Comparison of ENCODE assay signal across 26 cellular contexts in genomic region chr7:28123752-28124151, GRCh38. TPM values are rescaled to one million over a fixed set of nuclear protein-coding genes. Genes with fewer than 3 reads are reported as not detected.
DNase-seq lines count a peak whose midpoint lies in the region; ATAC-seq lines count a peak whose summit lies in the region.
"Had no signal": no experiment of that assay in that cellular context is flagged by ENCODE, and none has a peak within 500 bp of the region (broad histone marks: within the 10 kb centered on the region; RNA-seq: fewer than 3 reads in every experiment).

No MANE protein-coding gene starts in this region.

- peaks cover 82% of the 10 kb centered on the region for H3K4me1 Mint-ChIP-seq in central memory CD8-positive, alpha-beta T cell
- H3K4me1 Mint-ChIP-seq in stimulated activated memory B cell treated with anti-CD40 and anti-IgM and Interleukin-4, amounts not matched to agents 10 μg/mL and 1 μg/mL and 100 μg/mL, for 72 hours = peaks cover 95% of the 10 kb centered on the region

- peaks cover 0 to 14% of the 10 kb centered on the region in 2 donors for H3K9me3 Mint-ChIP-seq in activated naive CD4-positive, alpha-beta T cell treated with anti-CD3 and anti-CD28 coated beads, Interleukin-2, amount 50 U/mL, for 72 hours
- H3K9me3 Mint-ChIP-seq in central memory CD8-positive, alpha-beta T cell = no peaks in the 10 kb centered on the region
- no peaks in the 10 kb centered on the region for H3K9me3 Mint-ChIP-seq in stimulated activated memory B cell treated with anti-CD40 and anti-IgM and Interleukin-4, amounts not matched to agents 10 μg/mL and 1 μg/mL and 100 μg/mL, for 72 hours
- H3K9me3 Mint-ChIP-seq: neural progenitor cell had no signal

- peak overlapping the region; percentile 7 for H3K4me3 Mint-ChIP-seq in central memory CD8-positive, alpha-beta T cell
- no peak overlapping the region for H3K4me3 Mint-ChIP-seq in stimulated activated memory B cell treated with anti-CD40 and anti-IgM and Interleukin-4, amounts not matched to agents 10 μg/mL and 1 μg/mL and 100 μg/mL, for 72 hours
- H3K4me3 Mint-ChIP-seq: activated CD8-positive, alpha-beta T cell treated with anti-CD3 and anti-CD28 coated beads, Interleukin-2, amount 10 ng/mL, durations not matched to agents 7 days and 5 days; H9; neural progenitor cell; WTC11 had no signal

- H3K27ac Mint-ChIP-seq in activated naive CD4-positive, alpha-beta T cell treated with anti-CD3 and anti-CD28 coated beads, Interleukin-2, amount 50 U/mL, for 72 hours = no peak overlapping the region
- H3K27ac Mint-ChIP-seq in central memory CD8-positive, alpha-beta T cell (ENCODE audit: low read depth) = peak overlapping the region; percentile 45
- peak overlapping the region; percentile 20 for H3K27ac Mint-ChIP-seq in stimulated activated memory B cell treated with anti-CD40 and anti-IgM and Interleukin-4, amounts not matched to agents 10 μg/mL and 1 μg/mL and 100 μg/mL, for 72 hours
- H3K27ac Mint-ChIP-seq: activated CD8-positive, alpha-beta T cell treated with anti-CD3 and anti-CD28 coated beads, Interleukin-2, amount 10 ng/mL, durations not matched to agents 7 days and 5 days; neural progenitor cell; WTC11 had no signal

- H3K27me3 Mint-ChIP-seq in central memory CD8-positive, alpha-beta T cell = no peaks in the 10 kb centered on the region
- no peaks in the 10 kb centered on the region for H3K27me3 Mint-ChIP-seq in stimulated activated memory B cell treated with anti-CD40 and anti-IgM and Interleukin-4, amounts not matched to agents 10 μg/mL and 1 μg/mL and 100 μg/mL, for 72 hours

- peaks cover 9 to 35% of the 10 kb centered on the region in 2 donors for H3K36me3 Mint-ChIP-seq in activated naive CD4-positive, alpha-beta T cell treated with anti-CD3 and anti-CD28 coated beads, Interleukin-2, amount 50 U/mL, for 72 hours
- H3K36me3 Mint-ChIP-seq in central memory CD8-positive, alpha-beta T cell (ENCODE audit: insufficient read depth) = peaks cover 7% of the 10 kb centered on the region
- peaks cover 41% of the 10 kb centered on the region for H3K36me3 Mint-ChIP-seq in stimulated activated memory B cell treated with anti-CD40 and anti-IgM and Interleukin-4, amounts not matched to agents 10 μg/mL and 1 μg/mL and 100 μg/mL, for 72 hours
- H3K36me3 Mint-ChIP-seq: neural progenitor cell had no signal

- no peak for DNase-seq in activated naive CD4-positive, alpha-beta T cell treated with anti-CD3 and anti-CD28 coated beads, Interleukin-2, amount 50 U/mL, for 72 hours (ENCODE audit: low spot score in 2 of 2)
- DNase-seq in activated naive CD4-positive, alpha-beta T cell (lab: John Stamatoyannopoulos, UW) = no peak
- DNase-seq in central memory CD8-positive, alpha-beta T cell (ENCODE audit: low spot score in 2 of 2) = no peak
- DNase-seq in NK-92 (lab: John Stamatoyannopoulos, UW; ENCODE audit: unreplicated experiment) (no peak), inferior parietal cortex (ENCODE audit: extremely low spot score) (no peak)
- DNase-seq: ACHN; activated CD8-positive, alpha-beta T cell treated with anti-CD3 and anti-CD28 coated beads, Interleukin-2, amount 10 ng/mL, durations not matched to agents 7 days and 5 days; activated gamma-delta T cell; activated T-cell treated with anti-CD3 and anti-CD28 coated beads for 4 hours; BE2C; brain microvascular endothelial cell; EL; H9; KBM-7; NCI-H1092; NCI-H1694; NCI-H2171; NCI-H510A; OCI-M1; pancreas had no signal

- ATAC-seq in activated naive CD4-positive, alpha-beta T cell treated with anti-CD3 and anti-CD28 coated beads, Interleukin-2, amount 50 U/mL, for 72 hours = peak; percentile 28 to 58
- ATAC-seq in HG02759 (IDR thresholded peaks at IDR 0.05; ENCODE audit: unreplicated experiment) = peak; percentile 53
- no peak for ATAC-seq in central memory CD8-positive, alpha-beta T cell (replicated peaks; ENCODE audit: extremely low read depth, poor library complexity, severe bottlenecking)
- ATAC-seq in stimulated activated memory B cell treated with anti-CD40 and anti-IgM and Interleukin-4, amounts not matched to agents 10 μg/mL and 1 μg/mL and 100 μg/mL, for 72 hours = peak; percentile 68
- no peak for ATAC-seq in GM18519 (IDR thresholded peaks at IDR 0.05; ENCODE audit: low FRiP score, unreplicated experiment)
- ATAC-seq: activated CD8-positive, alpha-beta T cell treated with anti-CD3 and anti-CD28 coated beads, Interleukin-2, amount 10 ng/mL, durations not matched to agents 7 days and 5 days; gastroesophageal sphincter; pancreas; WTC11 had no signal

RNA-seq across cellular contexts. Expression of gene JAZF1, which starts 56.8 kb away (rescaled TPM):
- 1 to 10 TPM; 3.3 to 3.4 TPM for total RNA-seq in activated naive CD4-positive, alpha-beta T cell treated with anti-CD3 and anti-CD28 coated beads, Interleukin-2, amount 50 U/mL, for 72 hours

Comparison
In these comparisons a context has a peak if more than half of its experiments do, and no peak if none do; other contexts are left out.
1. ATAC-seq: peak in activated naive CD4-positive, alpha-beta T cell treated with anti-CD3 and anti-CD28 coated beads, Interleukin-2, amount 50 U/mL, for 72 hours (2 of 2), HG02759 (single experiment) and stimulated activated memory B cell treated with anti-CD40 and anti-IgM and Interleukin-4, amounts not matched to agents 10 μg/mL and 1 μg/mL and 100 μg/mL, for 72 hours (single experiment); none in central memory CD8-positive, alpha-beta T cell (single experiment) and GM18519 (single experiment).
2. H3K27ac Mint-ChIP-seq: peak in central memory CD8-positive, alpha-beta T cell (single experiment) and stimulated activated memory B cell treated with anti-CD40 and anti-IgM and Interleukin-4, amounts not matched to agents 10 μg/mL and 1 μg/mL and 100 μg/mL, for 72 hours (single experiment); none in activated naive CD4-positive, alpha-beta T cell treated with anti-CD3 and anti-CD28 coated beads, Interleukin-2, amount 50 U/mL, for 72 hours (0 of 2).